Comparison of ENCODE assay signal across 26 cellular contexts in genomic region chrX:19616016-19616415, GRCh38.
"Had no signal": no experiment of that assay in that cellular context is flagged by ENCODE, and none has a peak within 500 bp of the region (broad histone marks: within the 10 kb centered on the region; RNA-seq: fewer than 3 reads in every experiment).

No MANE protein-coding gene starts in this region.

- H3K4me1 Mint-ChIP-seq: activated CD4-positive, alpha-beta memory T cell treated with anti-CD3 and anti-CD28 coated beads, Interleukin-2, amount 10 ng/mL, durations not matched to agents 7 days and 5 days; activated CD4-positive, alpha-beta T cell treated with anti-CD3 and anti-CD28 coated beads, Interleukin-2, amount 10 ng/mL, durations not matched to agents 24 days and 14 days had no signal

- H3K27me3 ChIP-seq: colonic mucosa, esophagus squamous epithelium, gastroesophageal sphincter, heart right ventricle had no signal

- H3K4me1 ChIP-seq: colonic mucosa, gastroesophageal sphincter had no signal

- H3K4me3 Mint-ChIP-seq: activated CD4-positive, alpha-beta memory T cell treated with anti-CD3 and anti-CD28 coated beads, Interleukin-2, amount 10 ng/mL, durations not matched to agents 7 days and 5 days; activated CD4-positive, alpha-beta T cell treated with anti-CD3 and anti-CD28 coated beads for 36 hours; activated CD4-positive, alpha-beta T cell treated with anti-CD3 and anti-CD28 coated beads, Interleukin-2, amount 10 ng/mL, durations not matched to agents 24 days and 14 days; activated naive CD8-positive, alpha-beta T cell treated with anti-CD3 and anti-CD28 coated beads, Interleukin-2, amount 10 ng/mL, durations not matched to agents 7 days and 5 days; activated T-cell treated with anti-CD3 and anti-CD28 coated beads, Interleukin-2, amount 50 U/mL, for 4 hours; activated T-helper 17 cell treated with anti-CD3 and anti-CD28 coated beads, Interleukin-2, amount 50 U/mL, for 72 hours; T-helper 17 cell had no signal

- H3K27me3 Mint-ChIP-seq: activated CD4-positive, alpha-beta memory T cell treated with anti-CD3 and anti-CD28 coated beads, Interleukin-2, amount 10 ng/mL, durations not matched to agents 7 days and 5 days; activated CD4-positive, alpha-beta T cell treated with anti-CD3 and anti-CD28 coated beads for 36 hours; activated CD4-positive, alpha-beta T cell treated with anti-CD3 and anti-CD28 coated beads, Interleukin-2, amount 10 ng/mL, durations not matched to agents 24 days and 14 days; activated naive CD8-positive, alpha-beta T cell treated with anti-CD3 and anti-CD28 coated beads, Interleukin-2, amount 10 ng/mL, durations not matched to agents 7 days and 5 days; activated T-helper 17 cell treated with anti-CD3 and anti-CD28 coated beads, Interleukin-2, amount 50 U/mL, for 72 hours; T-helper 17 cell had no signal

- DNase-seq: activated CD4-positive, alpha-beta memory T cell treated with anti-CD3 and anti-CD28 coated beads, Interleukin-2, amount 10 ng/mL, durations not matched to agents 7 days and 5 days; activated CD4-positive, alpha-beta T cell treated with anti-CD3 and anti-CD28 coated beads for 36 hours; activated CD4-positive, alpha-beta T cell treated with anti-CD3 and anti-CD28 coated beads, Interleukin-2, amount 10 ng/mL, durations not matched to agents 24 days and 14 days; activated CD4-positive, CD25-positive, alpha-beta regulatory T cell; activated CD4-positive, CD25-positive, alpha-beta regulatory T cell treated with anti-CD3 and anti-CD28 coated beads, Interleukin-2, amount 50 U/mL, for 72 hours; activated CD8-positive, alpha-beta memory T cell treated with anti-CD3 and anti-CD28 coated beads, Interleukin-2, amount 50 U/mL, for 48 hours; activated effector memory CD4-positive, alpha-beta T cell treated with Interleukin-2 at 50 U/mL for 16 hours; activated gamma-delta T cell treated with Interleukin-2 at 50 U/mL for 16 hours; activated naive CD4-positive, alpha-beta T cell treated with anti-CD3 and anti-CD28 coated beads, Interleukin-2, amount 50 U/mL, for 16 hours; activated naive CD4-positive, alpha-beta T cell treated with Interleukin-2 at 50 U/mL for 16 hours; activated naive CD8-positive, alpha-beta T cell treated with anti-CD3 and anti-CD28 coated beads, Interleukin-2, amount 10 ng/mL, durations not matched to agents 7 days and 5 days; activated T-cell treated with anti-CD3 and anti-CD28 coated beads for 4 hours; activated T-cell treated with anti-CD3 and anti-CD28 coated beads, Interleukin-2, amount 50 U/mL, for 4 hours; amniotic stem cell; anterior cingulate cortex; caudate nucleus; colonic mucosa; effector CD8-positive, alpha-beta T cell; esophagus squamous epithelium; foreskin melanocyte; heart right ventricle; T-helper 1 cell; T-helper 17 cell had no signal

- ATAC-seq: activated CD4-positive, alpha-beta T cell treated with anti-CD3 and anti-CD28 coated beads for 36 hours; activated T-cell treated with anti-CD3 and anti-CD28 coated beads, Interleukin-2, amount 50 U/mL, for 4 hours; activated T-helper 17 cell treated with anti-CD3 and anti-CD28 coated beads, Interleukin-2, amount 50 U/mL, for 72 hours; gastroesophageal sphincter; heart right ventricle; T-helper 17 cell had no signal

- H3K9me3 Mint-ChIP-seq: activated CD4-positive, alpha-beta memory T cell treated with anti-CD3 and anti-CD28 coated beads, Interleukin-2, amount 10 ng/mL, durations not matched to agents 7 days and 5 days; activated CD4-positive, alpha-beta T cell treated with anti-CD3 and anti-CD28 coated beads, Interleukin-2, amount 10 ng/mL, durations not matched to agents 24 days and 14 days; activated naive CD8-positive, alpha-beta T cell treated with anti-CD3 and anti-CD28 coated beads, Interleukin-2, amount 10 ng/mL, durations not matched to agents 7 days and 5 days; activated T-cell treated with anti-CD3 and anti-CD28 coated beads, Interleukin-2, amount 50 U/mL, for 4 hours; activated T-helper 17 cell treated with anti-CD3 and anti-CD28 coated beads, Interleukin-2, amount 50 U/mL, for 72 hours had no signal

- H3K27ac Mint-ChIP-seq: activated CD4-positive, alpha-beta memory T cell treated with anti-CD3 and anti-CD28 coated beads, Interleukin-2, amount 10 ng/mL, durations not matched to agents 7 days and 5 days; activated CD4-positive, alpha-beta T cell treated with anti-CD3 and anti-CD28 coated beads for 36 hours; activated CD4-positive, alpha-beta T cell treated with anti-CD3 and anti-CD28 coated beads, Interleukin-2, amount 10 ng/mL, durations not matched to agents 24 days and 14 days; activated naive CD8-positive, alpha-beta T cell treated with anti-CD3 and anti-CD28 coated beads, Interleukin-2, amount 10 ng/mL, durations not matched to agents 7 days and 5 days had no signal

- H3K4me3 ChIP-seq: colonic mucosa, esophagus squamous epithelium, gastroesophageal sphincter, heart right ventricle had no signal

- H3K9me3 ChIP-seq: colonic mucosa, esophagus squamous epithelium, gastroesophageal sphincter, heart right ventricle had no signal

- H3K27ac ChIP-seq: colonic mucosa, epithelial cell of prostate, esophagus squamous epithelium, gastroesophageal sphincter, heart right ventricle had no signal

- H3K36me3 ChIP-seq: colonic mucosa, esophagus squamous epithelium, gastroesophageal sphincter, heart right ventricle had no signal
